Comparison of ENCODE assay signal across 15 cellular contexts in genomic region chr2:152814475-152815030, GRCh38.
DNase-seq lines count a peak whose midpoint lies in the region; ATAC-seq, FAIRE-seq and TF ChIP-seq lines count a peak whose summit lies in the region.
"Had no signal": no experiment of that assay in that cellular context is flagged by ENCODE, and none has a peak within 500 bp of the region (broad histone marks: within the 10 kb centered on the region; RNA-seq: fewer than 3 reads in every experiment).

No MANE protein-coding gene starts in this region.

- no peak overlapping the region for H3K4me2 ChIP-seq in PC-3 (ENCODE audit: low read length)

- H3K79me2 ChIP-seq in PC-3 (ENCODE audit: low read length) = no peaks in the 10 kb centered on the region

- no peak for TF ChIP-seq POLR2A in H54 (IDR thresholded peaks at IDR 0.05; ENCODE audit: low read depth, low read length)

- no peak overlapping the region for H3K9ac ChIP-seq in PC-3 (ENCODE audit: low read length)

- intact Hi-C loops in PC-3 (cut with micrococcal nuclease) (no loop called here), psoas muscle (cut with DNase I) (no loop called here)

- POLR2A ChIA-PET in PC-3 (lab: Charles Lee; ENCODE audit: unreplicated experiment) = no interaction called here

- BruUV-seq in PC-3 (replicated peaks; lab: Mats Ljungman, UMichigan) = no TSS peak

- H3K4me1 ChIP-seq in PC-3 (ENCODE audit: insufficient read depth, low read length) (no peaks in the 10 kb centered on the region), small intestine (ENCODE audit: control insufficient read depth in 2 of 2, insufficient read depth in 1 of 2, low read depth in 1 of 2, low read length in 1 of 2) (no peaks in the 10 kb centered on the region), psoas muscle (no peaks in the 10 kb centered on the region)
- H3K4me1 ChIP-seq: Caco-2, HAP-1 had no signal

- H3F3A ChIP-seq in PC-3 (ENCODE audit: low read length, unreplicated experiment) = no peaks in the 10 kb centered on the region

- H3K27ac ChIP-seq in PC-3 (ENCODE audit: low read length) = no peak overlapping the region
- H3K27ac ChIP-seq in small intestine (ENCODE audit: low read depth in 1 of 2, low read length in 1 of 2) = no peak overlapping the region
- no peak overlapping the region for H3K27ac ChIP-seq in psoas muscle
- H3K27ac ChIP-seq: HL-60 had no signal

- 39 to 61% (median 49%) methylated on average over 5 of the region's 5 CpGs for WGBS in small intestine, 3 donors
- 71 to 80% (median 73%) methylated on average over 5 of the region's 5 CpGs for WGBS in psoas muscle, 3 donors

- TF ChIP-seq CTCF in PC-3 (conservative IDR thresholded peaks at IDR 0.05; ENCODE audit: low read depth, low read length) (no peak), epithelial cell of esophagus (IDR thresholded peaks at IDR 0.05; ENCODE audit: insufficient read depth, low read depth, low read length, missing control alignments) (no peak), psoas muscle (IDR thresholded peaks at IDR 0.05) (no peak)

- CTCF ChIA-PET in PC-3 (lab: Charles Lee) = no interaction called here

- ATAC-seq in PC-3 = 0 out of 2 replicates have a peak, but pooled peaks have one; percentile 27
- ATAC-seq in psoas muscle = no peak
- ATAC-seq in GM21529 (IDR thresholded peaks at IDR 0.05; ENCODE audit: unreplicated experiment) = no peak

- DNase-seq in H54 (ENCODE audit: insufficient read length, low spot score) = no peak
- peak; percentile 38 for DNase-seq in PC-3
- DNase-seq in epithelial cell of esophagus (ENCODE audit: low read depth) = peak; percentile 56
- DNase-seq in small intestine = peak; percentile 10
- DNase-seq in globus pallidus (ENCODE audit: low spot score) = no peak
- DNase-seq in psoas muscle = no peak
- DNase-seq: Caco-2; CD4-positive, CD25-positive, alpha-beta regulatory T cell; NCI-H1436; NCI-H2029 treated with DMSO at 0.1 percent for 48 hours; NCI-H524; RPMI8226 had no signal

- no peaks in the 10 kb centered on the region for H4K20me1 ChIP-seq in PC-3 (ENCODE audit: low read length)

- H3K36me3 ChIP-seq in PC-3 (ENCODE audit: low read depth, low read length) (no peaks in the 10 kb centered on the region), small intestine (ENCODE audit: control insufficient read depth in 2 of 2, insufficient read depth in 2 of 2, low read length in 2 of 2) (no peaks in the 10 kb centered on the region), psoas muscle (ENCODE audit: insufficient read depth in 1 of 2, low read depth in 1 of 2) (no peaks in the 10 kb centered on the region)
- H3K36me3 ChIP-seq: HAP-1 had no signal

- H3K9me2 ChIP-seq in PC-3 (replicated peaks; ENCODE audit: low read length) = no peaks in the 10 kb centered on the region

- H3K27me3 ChIP-seq in PC-3 (ENCODE audit: low read length) = peaks cover 13% of the 10 kb centered on the region; the same call in 1 of the 2 replicates
- no peaks in the 10 kb centered on the region for H3K27me3 ChIP-seq in small intestine (ENCODE audit: control insufficient read depth in 2 of 2, insufficient read depth in 2 of 2, low read length in 2 of 2)
- H3K27me3 ChIP-seq in psoas muscle (ENCODE audit: insufficient read depth in 3 of 3, low read length in 2 of 3) = no peaks in the 10 kb centered on the region

- H3K4me3 ChIP-seq in PC-3 (ENCODE audit: low read length) = no peak overlapping the region
- no peak overlapping the region for H3K4me3 ChIP-seq in epithelial cell of esophagus (ENCODE audit: low read length)
- no peak overlapping the region for H3K4me3 ChIP-seq in small intestine (ENCODE audit: low read depth in 1 of 2, low read length in 2 of 2)
- no peak overlapping the region for H3K4me3 ChIP-seq in psoas muscle
- H3K4me3 ChIP-seq: HAP-1 had no signal

- no peaks in the 10 kb centered on the region for H3K9me3 ChIP-seq in PC-3 (ENCODE audit: low read length)
- H3K9me3 ChIP-seq in small intestine (ENCODE audit: control insufficient read depth, low read depth) = no peaks in the 10 kb centered on the region
- no peaks in the 10 kb centered on the region for H3K9me3 ChIP-seq in psoas muscle

- no peak overlapping the region for H2AFZ ChIP-seq in PC-3 (ENCODE audit: low read length)

- FAIRE-seq in H54 (lab: Jason Lieb, UNC) = peak; percentile 73
- no peak for FAIRE-seq in small intestine (lab: Jason Lieb, UNC)

Comparison
In these comparisons a context has a peak if more than half of its experiments do, and no peak if none do; other contexts are left out.
1. DNase-seq: peak in PC-3 (single experiment), epithelial cell of esophagus (single experiment) and small intestine (single experiment); none in H54 (single experiment), globus pallidus (single experiment) and psoas muscle (0 of 2).